8 cellular contexts compared by ENCODE assay signal in genomic region chr2:237154050-237154638, GRCh38.
DNase-seq lines count a peak whose midpoint lies in the region; ATAC-seq and TF ChIP-seq lines count a peak whose summit lies in the region.

No MANE protein-coding gene starts in this region.

- no peak overlapping the region for H3K9ac ChIP-seq in MM.1S (ENCODE audit: low read length)

- TF ChIP-seq CTCF in MM.1S (IDR thresholded peaks at IDR 0.05; ENCODE audit: low read length) (peak; percentile 80), WI38 (IDR thresholded peaks at IDR 0.05; ENCODE audit: low read depth, low read length) (peak; percentile 78), choroid plexus epithelial cell (conservative IDR thresholded peaks at IDR 0.05; ENCODE audit: low read depth, low read length) (peak; percentile 95)

- peak overlapping the region; percentile 96; the same call in 1 of the 2 replicates for H3K27ac ChIP-seq in MM.1S (ENCODE audit: low read length)

- H3K36me3 ChIP-seq in MM.1S (replicated peaks; ENCODE audit: insufficient read depth, low read length) = no peaks in the 10 kb centered on the region

- no peaks in the 10 kb centered on the region for H4K20me1 ChIP-seq in MM.1S (ENCODE audit: insufficient read depth, low read length)

- H3K4me1 Mint-ChIP-seq in naive B cell = peaks cover 0 to 3% (median 0%) of the 10 kb centered on the region in 3 donors

- no peaks in the 10 kb centered on the region for H3K36me3 Mint-ChIP-seq in naive B cell

- H3K4me2 ChIP-seq in MM.1S (ENCODE audit: low read depth, low read length) = no peak overlapping the region

- DNase-seq in NCI-H345 (lab: John Stamatoyannopoulos, UW) (peak; percentile 20), NCI-H345 treated with DMSO at 0.1 percent for 48 hours (lab: John Stamatoyannopoulos, UW; ENCODE audit: unreplicated experiment) (no peak), MM.1S (peak; percentile 79), choroid plexus epithelial cell (ENCODE audit: low read depth) (peak; percentile 86), naive B cell (peak; percentile 12)

- H3K27me3 Mint-ChIP-seq in naive B cell = peaks cover 0 to 20% (median 16%) of the 10 kb centered on the region in 3 donors

- H3K9me3 Mint-ChIP-seq in naive B cell = no peaks in the 10 kb centered on the region

- H3K27me3 ChIP-seq in MM.1S (replicated peaks; ENCODE audit: insufficient read depth, low read length) = no peaks in the 10 kb centered on the region

- H3K4me1 ChIP-seq in MM.1S (ENCODE audit: low read length) = peaks cover 21% of the 10 kb centered on the region

- H3K9me3 ChIP-seq in MM.1S (replicated peaks; ENCODE audit: insufficient read depth, low read length) = no peaks in the 10 kb centered on the region

- H3K4me3 ChIP-seq in MM.1S (ENCODE audit: low read length) (no peak overlapping the region), WI38 (ENCODE audit: low read depth, low read length) (no peak overlapping the region), choroid plexus epithelial cell (ENCODE audit: low read depth, low read length) (no peak overlapping the region)

- ATAC-seq in naive B cell (ENCODE audit: low read depth in 2 of 2) (no peak), GM21619 (IDR thresholded peaks at IDR 0.05; ENCODE audit: unreplicated experiment) (no peak), HG02642 (IDR thresholded peaks at IDR 0.05; ENCODE audit: poor library complexity, unreplicated experiment) (no peak)

- H2AFZ ChIP-seq in MM.1S (ENCODE audit: low read length) = no peak overlapping the region; the same call in 1 of the 2 replicates

- no peaks in the 10 kb centered on the region for H3K9me2 ChIP-seq in MM.1S (replicated peaks; ENCODE audit: insufficient read depth, low read length)

- no peak overlapping the region for H3K4me3 Mint-ChIP-seq in naive B cell

- H3K79me2 ChIP-seq in MM.1S (ENCODE audit: low read length) = no peaks in the 10 kb centered on the region

- no peak overlapping the region for H3K27ac Mint-ChIP-seq in naive B cell

- peaks cover 13% of the 10 kb centered on the region for H3F3A ChIP-seq in MM.1S (ENCODE audit: insufficient read depth, low read length)
